ENCODE assay signal across 8 cellular contexts in the genomic region with DNA sequence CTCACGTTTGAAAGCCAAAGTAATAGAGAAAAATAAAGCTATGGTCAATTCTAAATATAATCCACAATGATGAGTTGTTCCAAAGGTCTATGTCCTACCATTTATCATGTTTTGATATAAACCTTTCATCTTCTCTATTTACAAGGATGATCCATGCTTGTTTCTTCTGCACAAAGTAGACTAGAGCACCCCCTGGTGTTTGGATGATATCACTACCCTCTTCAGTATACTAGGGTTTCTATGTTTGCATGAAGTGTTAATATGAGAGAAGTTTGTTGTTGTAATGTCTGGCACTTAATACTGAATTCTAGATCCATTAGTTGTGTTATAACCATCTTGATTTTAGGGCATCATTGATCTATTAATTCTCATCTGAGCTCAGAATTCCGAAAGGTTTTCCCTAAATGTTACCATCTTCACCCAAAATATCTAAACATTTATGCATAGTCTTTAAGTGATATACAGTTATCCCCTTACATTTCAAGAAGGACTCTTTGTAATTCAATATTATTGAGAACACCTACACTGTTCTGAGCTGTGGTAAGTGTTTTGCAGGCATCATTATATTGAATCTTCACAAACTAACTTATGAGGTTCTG. TPM values are rescaled to one million over a fixed set of nuclear protein-coding genes. Genes with fewer than 3 reads are reported as not detected.
A peak's percentile ranks its signal among the peaks of the same experiment; 100 is the strongest.
DNase-seq lines count a peak whose midpoint lies in the region; ATAC-seq and TF ChIP-seq lines count a peak whose summit lies in the region.

No MANE protein-coding gene starts in this region.

- H3K27ac ChIP-seq in OCI-LY3 (ENCODE audit: low read length) (no peak overlapping the region), smooth muscle cell (ENCODE audit: low read depth) (no peak overlapping the region)
- no peak overlapping the region for H3K27ac ChIP-seq in CD8-positive, alpha-beta memory T cell (ENCODE audit: low read depth, low read length)
- no peak overlapping the region for H3K27ac ChIP-seq in effector memory CD4-positive, alpha-beta T cell (ENCODE audit: insufficient read depth, low read length, poor library complexity, severe bottlenecking)

- no peaks in the 10 kb centered on the region for H3K36me3 ChIP-seq in OCI-LY3 (replicated peaks; ENCODE audit: low read depth, low read length)
- no peaks in the 10 kb centered on the region for H3K36me3 ChIP-seq in smooth muscle cell (ENCODE audit: low read depth)
- H3K36me3 ChIP-seq in CD8-positive, alpha-beta memory T cell (ENCODE audit: insufficient read depth, low read length), result no peaks in the 10 kb centered on the region
- no peaks in the 10 kb centered on the region for H3K36me3 ChIP-seq in effector memory CD4-positive, alpha-beta T cell (ENCODE audit: control insufficient read depth, insufficient read depth, low read length)

- H3K9me3 Mint-ChIP-seq in CD8-positive, alpha-beta memory T cell, result peaks cover 0 to 6% (median 4%) of the 10 kb centered on the region in 5 donors

- no peaks in the 10 kb centered on the region for H3K4me1 ChIP-seq in OCI-LY3 (ENCODE audit: low read length)
- H3K4me1 ChIP-seq in smooth muscle cell (ENCODE audit: low read depth), result no peaks in the 10 kb centered on the region
- no peaks in the 10 kb centered on the region for H3K4me1 ChIP-seq in CD8-positive, alpha-beta memory T cell (ENCODE audit: insufficient read depth, low read length)
- H3K4me1 ChIP-seq in effector memory CD4-positive, alpha-beta T cell (ENCODE audit: control insufficient read depth, insufficient read depth, low read length, poor library complexity, severe bottlenecking), result no peaks in the 10 kb centered on the region

- no peaks in the 10 kb centered on the region for H3K36me3 Mint-ChIP-seq in CD8-positive, alpha-beta memory T cell

- POLR2A ChIA-PET in CD8-positive, alpha-beta memory T cell (lab: Charles Lee), result no interaction called here

- H3K9ac ChIP-seq in OCI-LY3 (ENCODE audit: low read length), result no peak overlapping the region
- H3K9ac ChIP-seq in smooth muscle cell (ENCODE audit: low read depth), result no peak overlapping the region

- CTCF ChIA-PET in CD8-positive, alpha-beta memory T cell (lab: Charles Lee), result no interaction called here

- WGBS in smooth muscle cell (ENCODE audit: low lambda C conversion rate), result 12% methylated on average over 2 of the region's 2 CpGs

- no peaks in the 10 kb centered on the region for H3K4me1 Mint-ChIP-seq in CD8-positive, alpha-beta memory T cell

- no peak overlapping the region for H3K27ac Mint-ChIP-seq in CD8-positive, alpha-beta memory T cell

- in situ Hi-C loops in GM13976 (cut with MboI; ENCODE audit: low sequenced_read_pairs, unreplicated experiment), result no loop called here

- H3K4me2 ChIP-seq in OCI-LY3 (ENCODE audit: low read length), result peak overlapping the region; percentile 27; the same call in 1 of the 2 replicates
- no peak overlapping the region for H3K4me2 ChIP-seq in smooth muscle cell

- H4K20me1 ChIP-seq in OCI-LY3 (ENCODE audit: insufficient read depth, low read length) (no peaks in the 10 kb centered on the region), smooth muscle cell (ENCODE audit: low read depth) (no peaks in the 10 kb centered on the region)

- DNase-seq in Daoy (ENCODE audit: low read depth) (peak; percentile 50), HPDE6-E6E7 (ENCODE audit: extremely low spot score) (peak; percentile 17), smooth muscle cell (lab: John Stamatoyannopoulos, UW; ENCODE audit: unreplicated experiment) (no peak), GM13976 (ENCODE audit: low spot score) (no peak)
- DNase-seq in CD8-positive, alpha-beta memory T cell, result no peak
- no peak for DNase-seq in effector memory CD4-positive, alpha-beta T cell

- H3K9me3 ChIP-seq in OCI-LY3 (ENCODE audit: insufficient read depth, low read length), result no peaks in the 10 kb centered on the region
- H3K9me3 ChIP-seq in smooth muscle cell (replicated peaks; ENCODE audit: low read depth), result no peaks in the 10 kb centered on the region
- H3K9me3 ChIP-seq in CD8-positive, alpha-beta memory T cell (ENCODE audit: low read length), result no peaks in the 10 kb centered on the region
- H3K9me3 ChIP-seq in effector memory CD4-positive, alpha-beta T cell (ENCODE audit: control insufficient read depth, low read length), result no peaks in the 10 kb centered on the region

- H3K4me3 Mint-ChIP-seq in CD8-positive, alpha-beta memory T cell, result no peak overlapping the region

- H2AFZ ChIP-seq in OCI-LY3 (ENCODE audit: low read depth, low read length) (0 out of 2 replicates have a peak overlapping the region, but pooled peaks have one; percentile 23), smooth muscle cell (ENCODE audit: low read depth) (no peak overlapping the region)

- H3K79me2 ChIP-seq in OCI-LY3 (ENCODE audit: low read length) (no peaks in the 10 kb centered on the region), smooth muscle cell (ENCODE audit: low read depth) (no peaks in the 10 kb centered on the region)

- peak; percentile 86 for ATAC-seq in esophagus mucosa

- no peaks in the 10 kb centered on the region for H3K27me3 Mint-ChIP-seq in CD8-positive, alpha-beta memory T cell

- no peaks in the 10 kb centered on the region for H3F3A ChIP-seq in smooth muscle cell (ENCODE audit: low read depth)

- TF ChIP-seq CTCF in OCI-LY3 (IDR thresholded peaks at IDR 0.05; ENCODE audit: low read depth, low read length) (peak; percentile 82), smooth muscle cell (IDR thresholded peaks at IDR 0.05; ENCODE audit: borderline replicate concordance, insufficient read depth, poor library complexity, severe bottlenecking) (peak; percentile 59), GM13976 (IDR thresholded peaks at IDR 0.05; ENCODE audit: borderline replicate concordance, control extremely low read depth, extremely low read depth, insufficient read depth, missing control alignments) (no peak)

- no peaks in the 10 kb centered on the region for H3K27me3 ChIP-seq in OCI-LY3 (ENCODE audit: low read depth, low read length)
- peaks cover 17% of the 10 kb centered on the region for H3K27me3 ChIP-seq in smooth muscle cell (ENCODE audit: low read depth)
- no peaks in the 10 kb centered on the region for H3K27me3 ChIP-seq in CD8-positive, alpha-beta memory T cell (ENCODE audit: insufficient read depth, low read length, poor library complexity, severe bottlenecking)
- H3K27me3 ChIP-seq in effector memory CD4-positive, alpha-beta T cell (replicated peaks; ENCODE audit: control insufficient read depth, insufficient read depth, low read length, poor library complexity, severe bottlenecking), result no peaks in the 10 kb centered on the region

- no peak overlapping the region for H3K4me3 ChIP-seq in OCI-LY3 (ENCODE audit: low read length)
- no peak overlapping the region for H3K4me3 ChIP-seq in smooth muscle cell
- H3K4me3 ChIP-seq in CD8-positive, alpha-beta memory T cell (ENCODE audit: low read length), result no peak overlapping the region
- H3K4me3 ChIP-seq in effector memory CD4-positive, alpha-beta T cell (ENCODE audit: insufficient read depth, low read depth, low read length, poor library complexity, severe bottlenecking), result no peak overlapping the region

RNA-seq across cellular contexts. Expression of gene CLDN8, which starts 21.1 kb away (rescaled TPM):
- total RNA-seq in Daoy (2014; rRNA removed; shearing (Covaris generic)), result not detected in 2 replicates
- total RNA-seq in esophagus mucosa (1.6 TPM), smooth muscle cell (not detected in 2 replicates)
- not detected in 2 replicates for polyA plus RNA-seq in smooth muscle cell
- total RNA-seq in CD8-positive, alpha-beta memory T cell, result not detected
- polyA plus RNA-seq in CD8-positive, alpha-beta memory T cell, result not detected

RNA-seq across cellular contexts. Expression of gene CLDN17, which starts 28.2 kb away (rescaled TPM):
- total RNA-seq in Daoy (2014; rRNA removed; shearing (Covaris generic)), result not detected in 2 replicates
- total RNA-seq in esophagus mucosa, result 1.8 TPM
- total RNA-seq in smooth muscle cell, result not detected in 2 replicates
- 1.8 TPM in 1 of 2 replicates, not detected in the other for polyA plus RNA-seq in smooth muscle cell
- total RNA-seq in CD8-positive, alpha-beta memory T cell, result not detected
- polyA plus RNA-seq in CD8-positive, alpha-beta memory T cell, result not detected

Comparison
In these comparisons a context has a peak if more than half of its experiments do, and no peak if none do; other contexts are left out.
1. DNase-seq: peak in Daoy (single experiment) and HPDE6-E6E7 (single experiment); none in smooth muscle cell (single experiment), GM13976 (single experiment), CD8-positive, alpha-beta memory T cell (0 of 5) and effector memory CD4-positive, alpha-beta T cell (0 of 3).